ENCODE assay signal across 12 cellular contexts in genomic region chr22:17943533-17944204, GRCh38.
DNase-seq lines count a peak whose midpoint lies in the region; ATAC-seq and TF ChIP-seq lines count a peak whose summit lies in the region.
"Had no signal": no experiment of that assay in that cellular context is flagged by ENCODE, and none has a peak within 500 bp of the region (broad histone marks: within the 10 kb centered on the region; RNA-seq: fewer than 3 reads in every experiment).

No MANE protein-coding gene starts in this region.

- peaks cover 32% of the 10 kb centered on the region for H3K4me1 ChIP-seq in iPS-20b (ENCODE audit: insufficient read depth, low read length)
- H3K4me1 ChIP-seq in psoas muscle, result peaks cover 77% of the 10 kb centered on the region

- in situ Hi-C loops in G401 (cut with HindIII; ENCODE audit: low sequenced_read_pairs), result no loop called here

- H3K4me1 Mint-ChIP-seq in WTC11, result peaks cover 71% of the 10 kb centered on the region
- H3K4me1 Mint-ChIP-seq: activated CD4-positive, alpha-beta T cell treated with anti-CD3 and anti-CD28 coated beads for 36 hours had no signal

- no peak for ATAC-seq in WTC11
- ATAC-seq in psoas muscle, result no peak
- no peak for ATAC-seq in HG03571 (IDR thresholded peaks at IDR 0.05; ENCODE audit: unreplicated experiment)
- ATAC-seq in HG02642 (IDR thresholded peaks at IDR 0.05; ENCODE audit: poor library complexity, unreplicated experiment), result no peak
- ATAC-seq: activated CD4-positive, alpha-beta T cell treated with anti-CD3 and anti-CD28 coated beads for 36 hours; naive thymus-derived CD8-positive, alpha-beta T cell had no signal

- no peaks in the 10 kb centered on the region for H3K36me3 Mint-ChIP-seq in WTC11

- POLR2A ChIA-PET in WTC11 (lab: Charles Lee), result no interaction called here

- H3K9me3 ChIP-seq in iPS-20b (ENCODE audit: insufficient read depth, low read depth, low read length) (no peaks in the 10 kb centered on the region), psoas muscle (no peaks in the 10 kb centered on the region)

- H3K27ac Mint-ChIP-seq in WTC11, result peak overlapping the region; percentile 86
- H3K27ac Mint-ChIP-seq: activated CD4-positive, alpha-beta T cell treated with anti-CD3 and anti-CD28 coated beads for 36 hours; CD4-positive, alpha-beta T cell had no signal

- intact Hi-C loops in psoas muscle (cut with DNase I), result no loop called here

- CTCF ChIA-PET in WTC11 (lab: Charles Lee), result interaction anchor here (1.0 to 1.6 kb wide), 4 partner anchors 14 to 136 kb away, joined by 3 to 4 read pairs (median 3); no protein-coding TSS in a partner anchor

- no peaks in the 10 kb centered on the region for H3K27me3 ChIP-seq in iPS-20b (ENCODE audit: insufficient read depth, low read length)
- no peaks in the 10 kb centered on the region for H3K27me3 ChIP-seq in psoas muscle (ENCODE audit: insufficient read depth in 3 of 3, low read length in 2 of 3)

- H3K36me3 ChIP-seq in iPS-20b (ENCODE audit: insufficient read depth, low read depth, low read length) (no peaks in the 10 kb centered on the region), psoas muscle (ENCODE audit: insufficient read depth in 1 of 2, low read depth in 1 of 2) (no peaks in the 10 kb centered on the region)

- 64 to 89% (median 70%) methylated on average over 5 of the region's 5 CpGs for whole genome bisulfite sequencing in psoas muscle, 3 donors

- no peak for TF ChIP-seq CTCF in WTC11 (IDR thresholded peaks at IDR 0.05)
- TF ChIP-seq CTCF in psoas muscle (IDR thresholded peaks at IDR 0.05), result no peak

- H3K4me3 ChIP-seq in iPS-20b (ENCODE audit: low read length) (no peak overlapping the region), psoas muscle (no peak overlapping the region)

- no peaks in the 10 kb centered on the region for H3K27me3 Mint-ChIP-seq in WTC11 (ENCODE audit: low read depth)
- H3K27me3 Mint-ChIP-seq: activated CD4-positive, alpha-beta T cell treated with anti-CD3 and anti-CD28 coated beads for 36 hours; CD4-positive, alpha-beta T cell; naive thymus-derived CD8-positive, alpha-beta T cell had no signal

- no peak overlapping the region for H3K27ac ChIP-seq in iPS-20b (ENCODE audit: low read length)
- H3K27ac ChIP-seq in psoas muscle, result peak overlapping the region; percentile 26

- no peak overlapping the region for H3K4me3 Mint-ChIP-seq in WTC11
- H3K4me3 Mint-ChIP-seq: activated CD4-positive, alpha-beta T cell treated with anti-CD3 and anti-CD28 coated beads for 36 hours; CD4-positive, alpha-beta T cell; naive thymus-derived CD8-positive, alpha-beta T cell had no signal

- DNase-seq in G401 (ENCODE audit: low spot score), result peak; percentile 93
- no peak for DNase-seq in WTC11 (ENCODE audit: low spot score)
- DNase-seq in psoas muscle, result no peak
- no peak for DNase-seq in DMS114 treated with DMSO at 0.1 percent for 48 hours (lab: John Stamatoyannopoulos, UW; ENCODE audit: unreplicated experiment)
- no peak for DNase-seq in middle frontal gyrus (ENCODE audit: extremely low spot score, low spot score)
- DNase-seq: activated CD4-positive, alpha-beta T cell treated with anti-CD3 and anti-CD28 coated beads for 36 hours; CD4-positive, alpha-beta T cell; naive thymus-derived CD8-positive, alpha-beta T cell; NCI-H1105 treated with DMSO at 0.1 percent for 48 hours had no signal

- H3K9ac ChIP-seq in iPS-20b (ENCODE audit: low read depth, low read length), result peak overlapping the region; percentile 13; the same call in 1 of the 2 replicates

- no peaks in the 10 kb centered on the region for H3K9me3 Mint-ChIP-seq in WTC11
- H3K9me3 Mint-ChIP-seq: CD4-positive, alpha-beta T cell; naive thymus-derived CD8-positive, alpha-beta T cell had no signal

TF ChIP-seq in WTC11, 78 proteins besides CTCF, POLR2A, EP300 and RAD21:
- TF ChIP-seq CREB1 (CRISPR knock-in tag; IDR thresholded peaks at IDR 0.05) (no peak), USF1 (CRISPR knock-in tag; IDR thresholded peaks at IDR 0.05) (no peak), NFE2L1 (CRISPR knock-in tag; IDR thresholded peaks at IDR 0.05) (no peak), NFYB (CRISPR knock-in tag; conservative IDR thresholded peaks at IDR 0.05; ENCODE audit: low read depth) (no peak), TEAD4 (CRISPR knock-in tag; IDR thresholded peaks at IDR 0.05) (no peak), ESRRA (CRISPR knock-in tag; IDR thresholded peaks at IDR 0.05; ENCODE audit: borderline replicate concordance) (no peak), MLX (CRISPR knock-in tag; IDR thresholded peaks at IDR 0.05) (no peak), GTF2I (CRISPR knock-in tag; conservative IDR thresholded peaks at IDR 0.05) (no peak), OVOL2 (CRISPR knock-in tag; IDR thresholded peaks at IDR 0.05; ENCODE audit: borderline replicate concordance) (no peak), ATF1 (CRISPR knock-in tag; IDR thresholded peaks at IDR 0.05) (no peak), ZNF281 (CRISPR knock-in tag; IDR thresholded peaks at IDR 0.05) (no peak)
